In the genomic region with DNA sequence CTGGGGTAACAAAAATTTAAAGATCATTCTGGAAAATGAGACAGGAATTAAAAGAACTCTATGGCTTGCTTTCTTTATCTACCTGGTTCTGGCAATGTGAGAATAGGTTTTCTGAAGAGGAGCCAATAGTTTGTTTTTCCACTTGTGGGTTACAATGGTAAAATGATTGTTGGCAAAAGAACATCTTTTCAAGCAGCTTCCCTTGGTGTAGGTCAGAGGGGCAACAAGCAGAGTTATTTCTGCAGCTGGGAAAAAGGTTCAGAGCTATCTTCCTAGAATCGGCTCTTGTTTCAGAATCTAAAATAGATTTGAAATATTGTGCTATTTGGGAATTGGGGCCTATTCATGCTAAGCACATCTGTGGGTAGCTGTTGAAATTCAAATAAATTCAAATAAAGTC, we compare ENCODE assay signal across 17 cellular contexts. TPM values are rescaled to one million over a fixed set of nuclear protein-coding genes. Genes with fewer than 3 reads are reported as not detected.
DNase-seq lines count a peak whose midpoint lies in the region; FAIRE-seq and TF ChIP-seq lines count a peak whose summit lies in the region.
"Had no signal": no experiment of that assay in that cellular context is flagged by ENCODE, and none has a peak within 500 bp of the region (broad histone marks: within the 10 kb centered on the region; RNA-seq: fewer than 3 reads in every experiment).

No MANE protein-coding gene starts in this region.

- H3K79me2 ChIP-seq in endothelial cell of umbilical vein (ENCODE audit: control insufficient read depth, insufficient read depth, low read length): no peaks in the 10 kb centered on the region

- no peaks in the 10 kb centered on the region for H3K9me1 ChIP-seq in endothelial cell of umbilical vein (replicated peaks; ENCODE audit: control insufficient read depth, extremely low read depth, insufficient read depth, low read length)

- no peaks in the 10 kb centered on the region for H3K9me3 ChIP-seq in endothelial cell of umbilical vein (replicated peaks; ENCODE audit: control insufficient read depth, insufficient read depth, low read length)
- H3K9me3 ChIP-seq: HAP-1 had no signal

- no peak for TF ChIP-seq POLR2A in endothelial cell of umbilical vein (IDR thresholded peaks at IDR 0.05; ENCODE audit: low read depth, low read length)

- CTCF ChIA-PET in endothelial cell of umbilical vein (lab: Charles Lee): interaction anchor here (1.5 kb wide), 2 partner anchors 8 to 12 kb away, joined by 3 to 7 read pairs; no protein-coding TSS in a partner anchor

- POLR2A ChIA-PET in endothelial cell of umbilical vein (lab: Charles Lee): no interaction called here

- H2AFZ ChIP-seq in endothelial cell of umbilical vein (ENCODE audit: low read depth, low read length): no peak overlapping the region

- no peak for FAIRE-seq in endothelial cell of umbilical vein (lab: Jason Lieb, UNC)
- FAIRE-seq: H1 had no signal

- H3K4me1 ChIP-seq in endothelial cell of umbilical vein (ENCODE audit: control insufficient read depth, extremely low read depth, insufficient read depth, low read length): no peaks in the 10 kb centered on the region
- H3K4me1 ChIP-seq: BLaER1, Caco-2, HAP-1 had no signal

- BruUV-seq in endothelial cell of umbilical vein (replicated peaks; lab: Mats Ljungman, UMichigan): no TSS peak

- intact Hi-C loops in endothelial cell of umbilical vein (cut with micrococcal nuclease): no loop called here
- intact Hi-C loops in activated CD4-positive, alpha-beta T cell treated with anti-CD3 and anti-CD28 coated beads, Interleukin-2, amount 10 ng/mL, durations not matched to agents 24 days and 14 days (cut with micrococcal nuclease): no loop called here

- H3K27me3 ChIP-seq in endothelial cell of umbilical vein (ENCODE audit: control insufficient read depth in 2 of 2, insufficient read depth in 2 of 2, low read length in 2 of 2): no peaks in the 10 kb centered on the region
- H3K27me3 ChIP-seq: BLaER1 had no signal

- no peaks in the 10 kb centered on the region for H3K36me3 ChIP-seq in endothelial cell of umbilical vein (ENCODE audit: control insufficient read depth in 2 of 2, extremely low read depth in 1 of 2, insufficient read depth in 2 of 2, low read length in 2 of 2)
- H3K36me3 ChIP-seq: BLaER1, HAP-1 had no signal

- H3K9ac ChIP-seq in endothelial cell of umbilical vein (replicated peaks; ENCODE audit: extremely low read depth, insufficient read depth, low read length): no peak overlapping the region
- H3K9ac ChIP-seq: BLaER1 had no signal

- no peaks in the 10 kb centered on the region for H4K20me1 ChIP-seq in endothelial cell of umbilical vein (replicated peaks; ENCODE audit: control insufficient read depth, extremely low read depth, insufficient read depth, low read length)
- H4K20me1 ChIP-seq: BLaER1 had no signal

- H3K4me2 ChIP-seq in endothelial cell of umbilical vein (ENCODE audit: insufficient read depth, low read length): no peak overlapping the region
- H3K4me2 ChIP-seq: BLaER1 had no signal

- H3K4me1 Mint-ChIP-seq in activated CD4-positive, alpha-beta T cell treated with anti-CD3 and anti-CD28 coated beads, Interleukin-2, amount 10 ng/mL, durations not matched to agents 24 days and 14 days: peaks cover 2% of the 10 kb centered on the region
- H3K4me1 Mint-ChIP-seq: CD8-positive, alpha-beta memory T cell had no signal

- no peak for TF ChIP-seq CTCF in endothelial cell of umbilical vein (IDR thresholded peaks at IDR 0.05; ENCODE audit: extremely low read depth in 1 of 2, insufficient read depth in 1 of 2, low read depth in 1 of 2, low read length in 2 of 2)

- peaks cover 6% of the 10 kb centered on the region for H3K9me3 Mint-ChIP-seq in activated CD4-positive, alpha-beta T cell treated with anti-CD3 and anti-CD28 coated beads, Interleukin-2, amount 10 ng/mL, durations not matched to agents 24 days and 14 days

- H3K27me3 Mint-ChIP-seq in activated CD4-positive, alpha-beta T cell treated with anti-CD3 and anti-CD28 coated beads, Interleukin-2, amount 10 ng/mL, durations not matched to agents 24 days and 14 days: no peaks in the 10 kb centered on the region
- H3K27me3 Mint-ChIP-seq: CD8-positive, alpha-beta memory T cell had no signal

- H3K36me3 Mint-ChIP-seq in activated CD4-positive, alpha-beta T cell treated with anti-CD3 and anti-CD28 coated beads, Interleukin-2, amount 10 ng/mL, durations not matched to agents 24 days and 14 days (ENCODE audit: low read depth): no peaks in the 10 kb centered on the region

- no peak overlapping the region for H3K27ac Mint-ChIP-seq in activated CD4-positive, alpha-beta T cell treated with anti-CD3 and anti-CD28 coated beads, Interleukin-2, amount 10 ng/mL, durations not matched to agents 24 days and 14 days

- no peak overlapping the region for H3K27ac ChIP-seq in endothelial cell of umbilical vein (ENCODE audit: insufficient read depth, low read depth, low read length)
- H3K27ac ChIP-seq: BLaER1 had no signal

- dilution Hi-C loops in endothelial cell of umbilical vein (cut with MboI; ENCODE audit: extremely low pct_ligation_motif_present, low sequenced_read_pairs): no loop called here

- no peak overlapping the region for H3K4me3 Mint-ChIP-seq in activated CD4-positive, alpha-beta T cell treated with anti-CD3 and anti-CD28 coated beads, Interleukin-2, amount 10 ng/mL, durations not matched to agents 24 days and 14 days
- H3K4me3 Mint-ChIP-seq: CD8-positive, alpha-beta memory T cell had no signal

- DNase-seq in NCI-H2227 treated with DMSO at 0.1 percent for 48 hours (lab: John Stamatoyannopoulos, UW): peak; percentile 29
- no peak for DNase-seq in NCI-H2227 (lab: John Stamatoyannopoulos, UW; ENCODE audit: unreplicated experiment)
- DNase-seq in brain pericyte (ENCODE audit: low read depth, low spot score): peak; percentile 62
- peak; percentile 33 for DNase-seq in endothelial cell of umbilical vein (ENCODE audit: low read depth, low spot score)
- no peak for DNase-seq in nucleus accumbens (lab: John Stamatoyannopoulos, UW)
- DNase-seq in NCI-H82 treated with DMSO at 0.1 percent for 48 hours (lab: John Stamatoyannopoulos, UW; ENCODE audit: unreplicated experiment): no peak
- no peak for DNase-seq in activated CD4-positive, alpha-beta T cell treated with anti-CD3 and anti-CD28 coated beads, Interleukin-2, amount 10 ng/mL, durations not matched to agents 24 days and 14 days
- DNase-seq: 8988T; AML-193; Caco-2; CD8-positive, alpha-beta memory T cell; DND-41; GDM1 had no signal

- no peak overlapping the region for H3K4me3 ChIP-seq in endothelial cell of umbilical vein (replicated peaks in 1 of 3; ENCODE audit: insufficient read depth in 1 of 3, low read depth in 1 of 3, low read length in 3 of 3)
- H3K4me3 ChIP-seq: BLaER1, HAP-1 had no signal

TF ChIP-seq in endothelial cell of umbilical vein, 7 proteins besides CTCF, POLR2A, EP300 and RAD21:
- TF ChIP-seq POLR2AphosphoS5 (IDR thresholded peaks at IDR 0.05; ENCODE audit: insufficient read depth, low read depth, low read length) (no peak), FOS (IDR thresholded peaks at IDR 0.05; ENCODE audit: borderline replicate concordance, insufficient read depth, low read length) (no peak), EZH2 (IDR thresholded peaks at IDR 0.05; ENCODE audit: borderline replicate concordance, low read depth, low read length, severe bottlenecking) (no peak), JUN (IDR thresholded peaks at IDR 0.05; ENCODE audit: borderline replicate concordance, insufficient read depth, insufficient read length, low read depth) (no peak), MYC (IDR thresholded peaks at IDR 0.05; ENCODE audit: low read depth, low read length) (no peak), GATA2 (IDR thresholded peaks at IDR 0.05; ENCODE audit: insufficient read depth, insufficient read length, low read depth, low read length) (no peak)
- TF ChIP-seq, protein P1, sequence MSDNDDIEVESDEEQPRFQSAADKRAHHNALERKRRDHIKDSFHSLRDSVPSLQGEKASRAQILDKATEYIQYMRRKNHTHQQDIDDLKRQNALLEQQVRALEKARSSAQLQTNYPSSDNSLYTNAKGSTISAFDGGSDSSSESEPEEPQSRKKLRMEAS (IDR thresholded peaks at IDR 0.05; ENCODE audit: insufficient read depth, insufficient read length): no peak
TF ChIP-seq in endothelial cell of umbilical vein: peak in this region for 0.

RNA-seq across cellular contexts. Expression of a gene that starts 11.5 kb away (rescaled TPM):
- total RNA-seq in endothelial cell of umbilical vein: not detected in 2 replicates
- 0.03 TPM in 1 of 2 replicates, not detected in the other for polyA plus RNA-seq in endothelial cell of umbilical vein
- not detected in 2 replicates for polyA plus RNA-seq in endothelial cell of umbilical vein (2011; cell fraction: cytosol; rRNA removed)
- polyA plus RNA-seq in endothelial cell of umbilical vein (2011; cell fraction: nucleus; rRNA removed): not detected in 2 replicates
- polyA plus RNA-seq in endothelial cell of umbilical vein (2012): not detected in 2 replicates
- 0.07 and 0.17 TPM in 2 replicates for polyA minus RNA-seq in endothelial cell of umbilical vein
- polyA minus RNA-seq in endothelial cell of umbilical vein (2011; cell fraction: cytosol; rRNA and poly(A)+ RNA removed): not detected
- not detected in 2 replicates for polyA minus RNA-seq in endothelial cell of umbilical vein (2011; cell fraction: nucleus; rRNA and poly(A)+ RNA removed)
- not detected in 2 replicates for total RNA-seq in activated CD4-positive, alpha-beta T cell treated with anti-CD3 and anti-CD28 coated beads, Interleukin-2, amount 10 ng/mL, durations not matched to agents 24 days and 14 days
- total RNA-seq: Caco-2; CD8-positive, alpha-beta memory T cell; H1; HT1080 had no signal
- polyA plus RNA-seq: CD8-positive, alpha-beta memory T cell; H1 had no signal

Comparison
In these comparisons a context has a peak if more than half of its experiments do, and no peak if none do; other contexts are left out.
1. DNase-seq: peak in NCI-H2227 treated with DMSO at 0.1 percent for 48 hours (single experiment), brain pericyte (single experiment) and endothelial cell of umbilical vein (single experiment); none in NCI-H2227 (single experiment), nucleus accumbens (0 of 56), NCI-H82 treated with DMSO at 0.1 percent for 48 hours (single experiment) and activated CD4-positive, alpha-beta T cell treated with anti-CD3 and anti-CD28 coated beads, Interleukin-2, amount 10 ng/mL, durations not matched to agents 24 days and 14 days (single experiment).